1 cellular context compared by ENCODE assay signal in genomic region chr4:140806175-140806574, GRCh38.
TF ChIP-seq lines count a peak whose summit lies in the region.

No MANE protein-coding gene starts in this region.

TF ChIP-seq in GM12878, 131 proteins besides CTCF, POLR2A, EP300 and RAD21 (continued from another document and continues in another):
- TF ChIP-seq ZNF274 (IDR thresholded peaks at IDR 0.05; ENCODE audit: insufficient read depth, insufficient read length) (no peak), ATF2 (IDR thresholded peaks at IDR 0.05; ENCODE audit: low read length) (peak; percentile 45; the same call in 1 of the 2 replicates), PML (IDR thresholded peaks at IDR 0.05; ENCODE audit: low read length) (no peak), WRNIP1 (IDR thresholded peaks at IDR 0.05; ENCODE audit: borderline replicate concordance, low read depth, low read length) (no peak), POLR2AphosphoS2 (IDR thresholded peaks at IDR 0.05; ENCODE audit: low read depth, low read length) (no peak), STAT1 (conservative IDR thresholded peaks at IDR 0.05) (no peak), FOXM1 (IDR thresholded peaks at IDR 0.05; ENCODE audit: low read depth, low read length) (no peak), IRF4 (IDR thresholded peaks at IDR 0.05; ENCODE audit: low read depth, low read length) (0 out of 2 replicates have a peak, but pooled peaks have one; percentile 22), BMI1 (IDR thresholded peaks at IDR 0.05; ENCODE audit: borderline replicate concordance) (no peak), HDGF (IDR thresholded peaks at IDR 0.05) (no peak), BCLAF1 (IDR thresholded peaks at IDR 0.05) (no peak), ZNF384 (IDR thresholded peaks at IDR 0.05; ENCODE audit: borderline replicate concordance, low read depth, low read length) (no peak), HSF1 (IDR thresholded peaks at IDR 0.05; ENCODE audit: low read depth, low read length) (no peak), PAX5 (IDR thresholded peaks at IDR 0.05; ENCODE audit: borderline replicate concordance, low read depth, low read length) (peak; percentile 76; the same call in 1 of the 2 replicates), TAF1 (IDR thresholded peaks at IDR 0.05; ENCODE audit: borderline replicate concordance, low read depth, low read length) (no peak), ATF3 (IDR thresholded peaks at IDR 0.05; ENCODE audit: borderline replicate concordance, extremely low read depth, low read depth, low read length) (no peak), GATAD2B (conservative IDR thresholded peaks at IDR 0.05; ENCODE audit: low read depth) (no peak), E2F4 (IDR thresholded peaks at IDR 0.05; ENCODE audit: low read depth, low read length) (no peak), NKRF (conservative IDR thresholded peaks at IDR 0.05) (no peak), ZSCAN29 (IDR thresholded peaks at IDR 0.05) (no peak), PBX3 (IDR thresholded peaks at IDR 0.05; ENCODE audit: insufficient replicate concordance, low read depth, low read length) (no peak), ATF7 (IDR thresholded peaks at IDR 0.05; ENCODE audit: low read depth) (0 out of 2 replicates have a peak, but pooled peaks have one; percentile 32), RUNX3 (IDR thresholded peaks at IDR 0.05; ENCODE audit: low read length) (peak; percentile 77), CHD2 (IDR thresholded peaks at IDR 0.05; ENCODE audit: borderline replicate concordance, low read depth, low read length) (no peak), MYB (IDR thresholded peaks at IDR 0.05; ENCODE audit: borderline replicate concordance, low read depth, low read length) (no peak), SMC3 (IDR thresholded peaks at IDR 0.05; ENCODE audit: borderline replicate concordance, low read length) (no peak), CBFB (IDR thresholded peaks at IDR 0.05; ENCODE audit: low read depth) (no peak), CREM (IDR thresholded peaks at IDR 0.05; ENCODE audit: low read depth) (peak; percentile 48; the same call in 1 of the 2 replicates), PRDM15 (CRISPR knock-in tag; IDR thresholded peaks at IDR 0.05) (no peak), MLLT1 (IDR thresholded peaks at IDR 0.05) (no peak), MXI1 (IDR thresholded peaks at IDR 0.05; ENCODE audit: low read depth, low read length) (no peak), POU2F2 (IDR thresholded peaks at IDR 0.05; ENCODE audit: borderline replicate concordance, low read depth, low read length) (no peak), ZBTB4 (CRISPR knock-in tag; IDR thresholded peaks at IDR 0.05) (no peak), TCF3 (IDR thresholded peaks at IDR 0.05; ENCODE audit: borderline replicate concordance, insufficient read depth, low read depth, low read length) (no peak), SKIL (IDR thresholded peaks at IDR 0.05; ENCODE audit: low read depth, poor library complexity, severe bottlenecking) (peak; percentile 26)
